In the genomic region with DNA sequence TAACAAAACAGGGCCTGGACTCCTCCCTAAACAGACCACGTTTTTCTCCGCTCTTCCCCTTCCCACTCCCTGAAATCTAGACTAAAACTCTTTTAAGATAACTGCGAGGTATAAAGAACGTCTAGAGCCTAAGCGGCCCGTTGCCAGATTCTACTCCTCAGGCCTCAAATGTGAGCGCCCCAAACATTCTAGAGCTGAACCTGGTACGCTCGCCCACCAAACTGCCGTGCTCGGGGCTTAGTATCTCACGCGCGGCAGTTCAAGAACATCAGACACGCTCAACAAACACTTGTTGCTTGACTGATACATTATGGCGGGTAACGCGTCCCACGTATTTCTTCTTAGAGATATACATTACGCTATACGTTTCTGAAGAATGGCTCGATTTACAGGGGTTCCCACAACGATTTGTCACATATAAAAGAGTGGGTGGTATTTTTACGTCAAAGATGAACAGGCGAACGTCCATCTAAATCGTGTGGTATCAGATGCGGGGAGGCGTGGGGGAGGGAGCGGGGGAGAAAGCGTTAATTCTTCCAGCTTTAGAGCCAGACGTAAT, we compare ENCODE assay signal across 1 cellular context.
A peak's percentile ranks its signal among the peaks of the same experiment; 100 is the strongest.
TF ChIP-seq lines count a peak whose summit lies in the region.

No MANE protein-coding gene starts in this region.

TF ChIP-seq in K562, 482 proteins besides CTCF, POLR2A, EP300 and RAD21:
- no peak for TF ChIP-seq E4F1 (CRISPR knock-in tag; IDR thresholded peaks at IDR 0.05; ENCODE audit: borderline replicate concordance)
- no peak for TF ChIP-seq KLF13 (tag; IDR thresholded peaks at IDR 0.05; ENCODE audit: borderline replicate concordance, low read depth)
- no peak for TF ChIP-seq KAT2B (IDR thresholded peaks at IDR 0.05; ENCODE audit: low read depth, low read length)
- TF ChIP-seq ZNF165 (CRISPR knock-in tag; IDR thresholded peaks at IDR 0.05; ENCODE audit: borderline replicate concordance) = no peak
- TF ChIP-seq CREM (IDR thresholded peaks at IDR 0.05; ENCODE audit: low read depth) = 0 out of 2 replicates have a peak, but pooled peaks have one; percentile 18
- no peak for TF ChIP-seq ZNF77 (CRISPR knock-in tag; IDR thresholded peaks at IDR 0.05)
- TF ChIP-seq CAMTA2 (CRISPR knock-in tag; conservative IDR thresholded peaks at IDR 0.05) = no peak
- no peak for TF ChIP-seq BRD9 (IDR thresholded peaks at IDR 0.05; ENCODE audit: low read depth, partially characterized antibody)
- no peak for TF ChIP-seq MTA2 (IDR thresholded peaks at IDR 0.05; ENCODE audit: low read depth)
- peak; percentile 17; the same call in 1 of the 2 replicates for TF ChIP-seq GTF2A2 (tag; IDR thresholded peaks at IDR 0.05)
- no peak for TF ChIP-seq CTCFL (IDR thresholded peaks at IDR 0.05; ENCODE audit: borderline replicate concordance, insufficient read depth, low read depth, low read length, poor library complexity, severe bottlenecking)
- TF ChIP-seq MGA (IDR thresholded peaks at IDR 0.05) = peak; percentile 24
- TF ChIP-seq TBP (optimal IDR thresholded peaks at IDR 0.05; ENCODE audit: low read depth, low read length) = peak; percentile 20
